ENCODE assay signal across 8 cellular contexts in genomic region chr10:63133056-63133786, GRCh38. TPM values are rescaled to one million over a fixed set of nuclear protein-coding genes. Genes with fewer than 3 reads are reported as not detected.
DNase-seq lines count a peak whose midpoint lies in the region; TF ChIP-seq lines count a peak whose summit lies in the region.

TSS of gene NRBF2 (plus strand) at chr10:63133328. CDS start at chr10:63133471, 143 bp downstream.

- H3K9me3 ChIP-seq in suprapubic skin: no peaks in the 10 kb centered on the region

- DNase-seq in HFFc6 (peak; percentile 95), NAMALWA (ENCODE audit: low spot score) (peak; percentile 100), SK-N-DZ (ENCODE audit: low spot score) (peak; percentile 99), germinal center (ENCODE audit: low spot score) (peak; percentile 92), nucleus accumbens (lab: John Stamatoyannopoulos, UW) (peak; percentile 36 to 97 (median 89)), suprapubic skin (ENCODE audit: low spot score in 2 of 2) (peak; percentile 98)
- DNase-seq in activated naive CD4-positive, alpha-beta T cell treated with anti-CD3 and anti-CD28 coated beads, Interleukin-2, amount 10 ng/mL, durations not matched to agents 7 days and 5 days: peak; percentile 98

- H3K27ac Mint-ChIP-seq in HFFc6: peak within 1 kb of the TSS; percentile 92
- peak within 1 kb of the TSS; percentile 97 for H3K27ac Mint-ChIP-seq in activated naive CD4-positive, alpha-beta T cell treated with anti-CD3 and anti-CD28 coated beads, Interleukin-2, amount 10 ng/mL, durations not matched to agents 7 days and 5 days

- CTCF ChIA-PET in activated naive CD4-positive, alpha-beta T cell treated with anti-CD3 and anti-CD28 coated beads, Interleukin-2, amount 10 ng/mL, durations not matched to agents 7 days and 5 days (lab: Charles Lee): no interaction called here

- no peaks in the 10 kb centered on the region for H3K36me3 ChIP-seq in suprapubic skin

- WGBS in suprapubic skin: 1% methylated on average over 17 of the region's 53 CpGs

- TF ChIP-seq CTCF in HFFc6 (IDR thresholded peaks at IDR 0.05) (peak; percentile 69), suprapubic skin (IDR thresholded peaks at IDR 0.05) (no peak)

- H3K27ac ChIP-seq in suprapubic skin: peak within 1 kb of the TSS; percentile 95

- H3K27me3 Mint-ChIP-seq in HFFc6 (ENCODE audit: insufficient read depth): peaks cover 3% of the 10 kb centered on the region
- peaks cover 3% of the 10 kb centered on the region for H3K27me3 Mint-ChIP-seq in activated naive CD4-positive, alpha-beta T cell treated with anti-CD3 and anti-CD28 coated beads, Interleukin-2, amount 10 ng/mL, durations not matched to agents 7 days and 5 days

- peaks cover 10% of the 10 kb centered on the region for H3K36me3 Mint-ChIP-seq in HFFc6 (ENCODE audit: low read depth)
- peaks cover 9% of the 10 kb centered on the region for H3K36me3 Mint-ChIP-seq in activated naive CD4-positive, alpha-beta T cell treated with anti-CD3 and anti-CD28 coated beads, Interleukin-2, amount 10 ng/mL, durations not matched to agents 7 days and 5 days

- peaks cover 32% of the 10 kb centered on the region for H3K4me1 ChIP-seq in suprapubic skin

- H3K27me3 ChIP-seq in suprapubic skin: no peaks in the 10 kb centered on the region

- no peak for TF ChIP-seq EP300 in suprapubic skin (IDR thresholded peaks at IDR 0.05)

- peaks cover 5% of the 10 kb centered on the region; the same call in 1 of the 2 replicates for H3K9me3 Mint-ChIP-seq in HFFc6
- H3K9me3 Mint-ChIP-seq in activated naive CD4-positive, alpha-beta T cell treated with anti-CD3 and anti-CD28 coated beads, Interleukin-2, amount 10 ng/mL, durations not matched to agents 7 days and 5 days: peaks cover 11% of the 10 kb centered on the region

- H3K4me3 Mint-ChIP-seq in HFFc6: peak within 1 kb of the TSS; percentile 94
- peak within 1 kb of the TSS; percentile 93 for H3K4me3 Mint-ChIP-seq in activated naive CD4-positive, alpha-beta T cell treated with anti-CD3 and anti-CD28 coated beads, Interleukin-2, amount 10 ng/mL, durations not matched to agents 7 days and 5 days

- H3K4me3 ChIP-seq in GM08714 (ENCODE audit: low read length) (peak within 1 kb of the TSS; percentile 84), suprapubic skin (peak within 1 kb of the TSS; percentile 82)

- H3K4me1 Mint-ChIP-seq in HFFc6 (ENCODE audit: low read depth): peaks cover 32% of the 10 kb centered on the region
- H3K4me1 Mint-ChIP-seq in activated naive CD4-positive, alpha-beta T cell treated with anti-CD3 and anti-CD28 coated beads, Interleukin-2, amount 10 ng/mL, durations not matched to agents 7 days and 5 days: peaks cover 34% of the 10 kb centered on the region

- peak; percentile 40 to 96 for TF ChIP-seq POLR2A in suprapubic skin (IDR thresholded peaks at IDR 0.05)

RNA-seq across cellular contexts. Expression of gene NRBF2, which starts in this region (rescaled TPM):
- 10 to 100 TPM; 25.6 to 31.2 (median 28.0) TPM for total RNA-seq in HFFc6 (2021; fragmentation: NEBNext Ultra II Directional; extraction: Animal tissue kit (Norgen Biotek cat#: 25700))
- 18.2 and 19.6 TPM in 2 replicates for polyA plus RNA-seq in SK-N-DZ (2014; cell fraction: cytosol; rRNA removed)
- 13.7 and 14.0 TPM in 2 replicates for polyA plus RNA-seq in SK-N-DZ (2014; cell fraction: nucleus; rRNA removed)
- total RNA-seq in suprapubic skin: 10 to 100 TPM; 10.9 to 23.2 (median 13.9) TPM

Comparison
In these comparisons a context has a peak if more than half of its experiments do, and no peak if none do; other contexts are left out.
1. Peak in every context shown above with its lines: DNase-seq, H3K4me3 ChIP-seq and H3K27ac ChIP-seq.